20 cellular contexts compared by ENCODE assay signal in genomic region chr3:81914254-81914653, GRCh38.
DNase-seq lines count a peak whose midpoint lies in the region; ATAC-seq and TF ChIP-seq lines count a peak whose summit lies in the region.
"Had no signal": no experiment of that assay in that cellular context is flagged by ENCODE, and none has a peak within 500 bp of the region (broad histone marks: within the 10 kb centered on the region; RNA-seq: fewer than 3 reads in every experiment).

No MANE protein-coding gene starts in this region.

- no peaks in the 10 kb centered on the region for H3K4me1 ChIP-seq in DND-41 (ENCODE audit: insufficient read depth, low read length)
- peaks cover 18% of the 10 kb centered on the region for H3K4me1 ChIP-seq in adipocyte (ENCODE audit: control insufficient read depth, insufficient read depth, low read length)
- no peaks in the 10 kb centered on the region for H3K4me1 ChIP-seq in trophoblast cell (ENCODE audit: control insufficient read depth in 1 of 2, insufficient read depth in 2 of 2, low read length in 2 of 2)

- H2AFZ ChIP-seq in DND-41 (ENCODE audit: low read depth, low read length) (peak overlapping the region; percentile 4; the same call in 1 of the 2 replicates), neural cell (ENCODE audit: low read depth, low read length) (no peak overlapping the region), trophoblast cell (ENCODE audit: insufficient read depth, low read length, poor library complexity) (no peak overlapping the region)

- no peaks in the 10 kb centered on the region for H3F3A ChIP-seq in neural cell (ENCODE audit: insufficient read depth, low read length, poor library complexity, severe bottlenecking)

- H3K9ac ChIP-seq in DND-41 (ENCODE audit: low read depth, low read length) (no peak overlapping the region), adipocyte (ENCODE audit: low read length) (no peak overlapping the region), neural cell (ENCODE audit: low read length) (no peak overlapping the region), trophoblast cell (ENCODE audit: low read length) (no peak overlapping the region)

- H3K27me3 Mint-ChIP-seq in activated naive CD8-positive, alpha-beta T cell treated with anti-CD3 and anti-CD28 coated beads for 36 hours = peaks cover 7% of the 10 kb centered on the region

- no peak overlapping the region for H2AK5ac ChIP-seq in trophoblast cell (ENCODE audit: low read length)

- no peak overlapping the region for H3K18ac ChIP-seq in trophoblast cell (ENCODE audit: low read length)

- H2BK120ac ChIP-seq in trophoblast cell (ENCODE audit: insufficient read depth, low read length, poor library complexity) = no peak overlapping the region

- TF ChIP-seq CTCF in DND-41 (IDR thresholded peaks at IDR 0.05; ENCODE audit: borderline replicate concordance, extremely low read depth, low read length, poor library complexity, severe bottlenecking) (no peak), neural cell (IDR thresholded peaks at IDR 0.05; ENCODE audit: poor library complexity, severe bottlenecking) (no peak)

- H3K14ac ChIP-seq in trophoblast cell (ENCODE audit: low read length) = no peak overlapping the region

- H3K36me3 ChIP-seq in DND-41 (ENCODE audit: insufficient read depth, low read length) (no peaks in the 10 kb centered on the region), adipocyte (ENCODE audit: control insufficient read depth, insufficient read depth, low read length, severe bottlenecking) (no peaks in the 10 kb centered on the region), neural cell (ENCODE audit: insufficient read depth, low read length) (no peaks in the 10 kb centered on the region), trophoblast cell (ENCODE audit: control insufficient read depth in 1 of 2, insufficient read depth in 2 of 2, low read length in 2 of 2) (no peaks in the 10 kb centered on the region)

- H3K9me2 ChIP-seq in neural cell (ENCODE audit: insufficient read depth, low read length) = no peaks in the 10 kb centered on the region

- no peaks in the 10 kb centered on the region for H3K9me3 Mint-ChIP-seq in activated naive CD8-positive, alpha-beta T cell treated with anti-CD3 and anti-CD28 coated beads for 36 hours
- H3K9me3 Mint-ChIP-seq: CD8-positive, alpha-beta memory T cell; H9 had no signal

- H3K4ac ChIP-seq in trophoblast cell (ENCODE audit: low read depth, low read length) = no peak overlapping the region

- H4K12ac ChIP-seq in trophoblast cell (ENCODE audit: low read depth, low read length) = no peak overlapping the region

- H2BK5ac ChIP-seq in trophoblast cell (ENCODE audit: low read depth, low read length, poor library complexity) = no peak overlapping the region

- peak; percentile 1 for TF ChIP-seq EP300 in neural cell (conservative IDR thresholded peaks at IDR 0.05; ENCODE audit: poor library complexity, severe bottlenecking)

- no peak overlapping the region for H3K27ac ChIP-seq in DND-41 (ENCODE audit: low read length)
- no peak overlapping the region for H3K27ac ChIP-seq in neural cell (ENCODE audit: low read length)
- H3K27ac ChIP-seq in trophoblast cell (ENCODE audit: low read depth, low read length) = no peak overlapping the region

- H3K79me1 ChIP-seq in trophoblast cell (ENCODE audit: low read length) = no peaks in the 10 kb centered on the region

- no peaks in the 10 kb centered on the region for H3K36me3 Mint-ChIP-seq in activated naive CD8-positive, alpha-beta T cell treated with anti-CD3 and anti-CD28 coated beads for 36 hours
- H3K36me3 Mint-ChIP-seq: CD8-positive, alpha-beta memory T cell had no signal

- H4K91ac ChIP-seq in trophoblast cell (ENCODE audit: low read depth, low read length) = no peak overlapping the region

- H3K4me3 ChIP-seq in DND-41 (ENCODE audit: low read depth in 1 of 2, low read length in 2 of 2) = no peak overlapping the region
- no peak overlapping the region for H3K4me3 ChIP-seq in adipocyte (ENCODE audit: low read length)
- peak overlapping the region; percentile 1 for H3K4me3 ChIP-seq in neural cell (ENCODE audit: low read length)
- H3K4me3 ChIP-seq in trophoblast cell (ENCODE audit: low read depth, low read length) = no peak overlapping the region

- H3K9me3 ChIP-seq in DND-41 (ENCODE audit: insufficient read depth, low read length, severe bottlenecking) = no peaks in the 10 kb centered on the region
- H3K9me3 ChIP-seq in adipocyte (ENCODE audit: control insufficient read depth, low read length) = no peaks in the 10 kb centered on the region
- H3K9me3 ChIP-seq in neural cell (ENCODE audit: low read length) = no peaks in the 10 kb centered on the region
- no peaks in the 10 kb centered on the region for H3K9me3 ChIP-seq in trophoblast cell (ENCODE audit: insufficient read depth, low read depth, low read length)

- H3K27ac Mint-ChIP-seq in activated naive CD8-positive, alpha-beta T cell treated with anti-CD3 and anti-CD28 coated beads for 36 hours = no peak overlapping the region
- H3K27ac Mint-ChIP-seq: CD8-positive, alpha-beta memory T cell had no signal

- H4K20me1 ChIP-seq in DND-41 (ENCODE audit: insufficient read depth, low read length) (no peaks in the 10 kb centered on the region), neural cell (ENCODE audit: insufficient read depth) (no peaks in the 10 kb centered on the region)

- H2BK12ac ChIP-seq in trophoblast cell (ENCODE audit: low read length) = no peak overlapping the region

- H3K4me1 Mint-ChIP-seq in activated naive CD8-positive, alpha-beta T cell treated with anti-CD3 and anti-CD28 coated beads for 36 hours = no peaks in the 10 kb centered on the region
- H3K4me1 Mint-ChIP-seq: CD8-positive, alpha-beta memory T cell had no signal

- no peak overlapping the region for H4K8ac ChIP-seq in trophoblast cell (ENCODE audit: low read depth, low read length)

- no peak for DNase-seq in DND-41
- DNase-seq in adipocyte (ENCODE audit: low read depth) = peak; percentile 10
- DNase-seq in trophoblast cell = no peak
- DNase-seq in activated naive CD8-positive, alpha-beta T cell treated with anti-CD3 and anti-CD28 coated beads for 36 hours = no peak
- DNase-seq in NOMO-1 treated with dmso at 0.1 percent for 144 hours (lab: John Stamatoyannopoulos, UW; ENCODE audit: unreplicated experiment) = no peak
- DNase-seq: ACHN; C1 segment of cervical spinal cord; CD8-positive, alpha-beta memory T cell; GDM1; H9; NCI-H1105 treated with DMSO at 0.1 percent for 48 hours; NCI-H1694; NCI-H2081 treated with DMSO at 0.1 percent for 48 hours; NCI-H446 treated with DMSO at 0.1 percent for 48 hours; NK-92 treated with Interleukin-12 subunit alpha and Interleukin-12 subunit beta, amount 100 ng/mL, for 24 hours; RPMI8226; SHP77 treated with DMSO at 0.1 percent for 48 hours had no signal

- H3K23ac ChIP-seq in trophoblast cell (ENCODE audit: low read length) = no peak overlapping the region

- H3K4me3 Mint-ChIP-seq in activated naive CD8-positive, alpha-beta T cell treated with anti-CD3 and anti-CD28 coated beads for 36 hours = no peak overlapping the region
- H3K4me3 Mint-ChIP-seq: CD8-positive, alpha-beta memory T cell; H9 had no signal

- no peak for TF ChIP-seq RAD21 in neural cell (conservative IDR thresholded peaks at IDR 0.05)

- no peaks in the 10 kb centered on the region for H3K79me2 ChIP-seq in DND-41 (ENCODE audit: insufficient read depth, low read length)
- no peaks in the 10 kb centered on the region for H3K79me2 ChIP-seq in neural cell (replicated peaks; ENCODE audit: insufficient read depth, low read length)
- H3K79me2 ChIP-seq in trophoblast cell (ENCODE audit: control insufficient read depth, insufficient read depth, low read length, poor library complexity) = no peaks in the 10 kb centered on the region

- H3K4me2 ChIP-seq in DND-41 (ENCODE audit: insufficient read depth, low read length) (no peak overlapping the region), neural cell (ENCODE audit: low read length) (no peak overlapping the region), trophoblast cell (ENCODE audit: low read length) (no peak overlapping the region)

- ATAC-seq in DND-41 (ENCODE audit: insufficient read depth, low read depth) = no peak
- ATAC-seq in HG03432 (IDR thresholded peaks at IDR 0.05; ENCODE audit: unreplicated experiment) = peak; percentile 59
- ATAC-seq in HG03442 (IDR thresholded peaks at IDR 0.05; ENCODE audit: unreplicated experiment) = no peak

- H3K27me3 ChIP-seq in DND-41 (ENCODE audit: insufficient read depth, low read length, poor library complexity) = no peaks in the 10 kb centered on the region
- H3K27me3 ChIP-seq in adipocyte (replicated peaks; ENCODE audit: control insufficient read depth, insufficient read depth, low read length) = no peaks in the 10 kb centered on the region
- no peaks in the 10 kb centered on the region for H3K27me3 ChIP-seq in neural cell (ENCODE audit: insufficient read depth, low read depth, low read length)
- no peaks in the 10 kb centered on the region for H3K27me3 ChIP-seq in trophoblast cell (ENCODE audit: insufficient read depth, low read length)

TF ChIP-seq in neural cell, 6 proteins besides CTCF, POLR2A, EP300 and RAD21 (continues in another document):
- no peak for TF ChIP-seq MXI1 (conservative IDR thresholded peaks at IDR 0.05; ENCODE audit: poor library complexity, severe bottlenecking)
- no peak for TF ChIP-seq POLR2AphosphoS5 (IDR thresholded peaks at IDR 0.05)
- TF ChIP-seq, protein P1, sequence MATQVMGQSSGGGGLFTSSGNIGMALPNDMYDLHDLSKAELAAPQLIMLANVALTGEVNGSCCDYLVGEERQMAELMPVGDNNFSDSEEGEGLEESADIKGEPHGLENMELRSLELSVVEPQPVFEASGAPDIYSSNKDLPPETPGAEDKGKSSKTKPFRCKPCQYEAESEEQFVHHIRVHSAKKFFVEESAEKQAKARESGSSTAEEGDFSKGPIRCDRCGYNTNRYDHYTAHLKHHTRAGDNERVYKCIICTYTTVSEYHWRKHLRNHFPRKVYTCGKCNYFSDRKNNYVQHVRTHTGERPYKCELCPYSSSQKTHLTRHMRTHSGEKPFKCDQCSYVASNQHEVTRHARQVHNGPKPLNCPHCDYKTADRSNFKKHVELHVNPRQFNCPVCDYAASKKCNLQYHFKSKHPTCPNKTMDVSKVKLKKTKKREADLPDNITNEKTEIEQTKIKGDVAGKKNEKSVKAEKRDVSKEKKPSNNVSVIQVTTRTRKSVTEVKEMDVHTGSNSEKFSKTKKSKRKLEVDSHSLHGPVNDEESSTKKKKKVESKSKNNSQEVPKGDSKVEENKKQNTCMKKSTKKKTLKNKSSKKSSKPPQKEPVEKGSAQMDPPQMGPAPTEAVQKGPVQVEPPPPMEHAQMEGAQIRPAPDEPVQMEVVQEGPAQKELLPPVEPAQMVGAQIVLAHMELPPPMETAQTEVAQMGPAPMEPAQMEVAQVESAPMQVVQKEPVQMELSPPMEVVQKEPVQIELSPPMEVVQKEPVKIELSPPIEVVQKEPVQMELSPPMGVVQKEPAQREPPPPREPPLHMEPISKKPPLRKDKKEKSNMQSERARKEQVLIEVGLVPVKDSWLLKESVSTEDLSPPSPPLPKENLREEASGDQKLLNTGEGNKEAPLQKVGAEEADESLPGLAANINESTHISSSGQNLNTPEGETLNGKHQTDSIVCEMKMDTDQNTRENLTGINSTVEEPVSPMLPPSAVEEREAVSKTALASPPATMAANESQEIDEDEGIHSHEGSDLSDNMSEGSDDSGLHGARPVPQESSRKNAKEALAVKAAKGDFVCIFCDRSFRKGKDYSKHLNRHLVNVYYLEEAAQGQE (IDR thresholded peaks at IDR 0.05; ENCODE audit: borderline replicate concordance) = no peak
- TF ChIP-seq SMC3 (conservative IDR thresholded peaks at IDR 0.05; ENCODE audit: poor library complexity) = no peak
- TF ChIP-seq TAF1 (IDR thresholded peaks at IDR 0.05; ENCODE audit: low read depth) = no peak
